ENCODE assay signal across 25 cellular contexts in the genomic region with DNA sequence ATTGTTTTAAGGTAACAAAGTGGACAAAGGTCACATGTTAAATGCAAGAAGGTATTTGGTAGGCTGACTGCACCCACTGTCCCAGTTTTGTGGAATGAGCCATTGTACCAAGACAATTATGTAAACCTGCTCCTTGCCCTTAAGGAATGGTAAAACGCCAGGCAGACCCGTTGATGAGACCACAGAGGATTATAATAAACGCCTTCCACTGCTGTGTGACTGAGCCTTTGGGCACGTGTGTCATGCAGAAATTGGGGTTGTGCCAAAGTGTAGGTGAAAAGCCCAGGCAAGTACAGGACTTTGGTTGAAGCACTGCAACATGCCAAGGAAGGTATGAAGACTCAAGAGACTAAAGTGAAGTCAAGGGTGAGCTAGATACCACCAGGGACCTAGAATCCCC. TPM values are rescaled to one million over a fixed set of nuclear protein-coding genes. Genes with fewer than 3 reads are reported as not detected.
"Had no signal": no experiment of that assay in that cellular context is flagged by ENCODE, and none has a peak within 500 bp of the region (broad histone marks: within the 10 kb centered on the region; RNA-seq: fewer than 3 reads in every experiment).

No MANE protein-coding gene starts in this region.

- DNase-seq: activated naive CD4-positive, alpha-beta T cell; activated T-cell treated with anti-CD3 and anti-CD28 coated beads, Interleukin-2, amount 50 U/mL, for 1 hour; adrenal gland; colonic mucosa; dorsolateral prefrontal cortex; effector memory CD8-positive, alpha-beta T cell; gastrocnemius medialis; head of caudate nucleus; hypothalamus; islet precursor cell; lower lobe of right lung; naive thymus-derived CD4-positive, alpha-beta T cell; stimulated activated CD4-positive, alpha-beta T cell treated with anti-CD3 and anti-CD28 coated beads, Interleukin-12 subunit alpha, Interleukin-12 subunit beta, amount 100 ng/mL, for 4 hours; stimulated activated CD4-positive, alpha-beta T cell treated with anti-CD3 and anti-CD28 coated beads, Interleukin-4, amount 100 ng/mL, for 4 hours; substantia nigra; T-cell; thyroid gland had no signal

- ATAC-seq: activated T-helper 17 cell treated with anti-CD3 and anti-CD28 coated beads, Interleukin-2, amount 50 U/mL, for 72 hours; effector memory CD8-positive, alpha-beta T cell; gastrocnemius medialis; left lobe of liver; lower lobe of right lung; naive thymus-derived CD4-positive, alpha-beta T cell; T-cell; WTC11 had no signal

- H3K27me3 ChIP-seq: adrenal gland, ascending aorta, colonic mucosa, dorsolateral prefrontal cortex, esophagus muscularis mucosa, gastrocnemius medialis, neural progenitor cell, right atrium auricular region, thyroid gland had no signal

- H3K4me3 ChIP-seq: adrenal gland, ascending aorta, colonic mucosa, dorsolateral prefrontal cortex, esophagus muscularis mucosa, gastrocnemius medialis, lower lobe of right lung, neural progenitor cell, right atrium auricular region, thyroid gland had no signal

- H3K36me3 ChIP-seq: adrenal gland, ascending aorta, colonic mucosa, esophagus muscularis mucosa, gastrocnemius medialis, lower lobe of right lung, right atrium auricular region, thyroid gland had no signal

- FAIRE-seq: endothelial cell of umbilical vein had no signal

RNA-seq across cellular contexts. Expression of a gene that starts 59.7 kb away (rescaled TPM):
- total RNA-seq: WTC11 had no signal
